Comparison of ENCODE assay signal across 19 cellular contexts in the genomic region with DNA sequence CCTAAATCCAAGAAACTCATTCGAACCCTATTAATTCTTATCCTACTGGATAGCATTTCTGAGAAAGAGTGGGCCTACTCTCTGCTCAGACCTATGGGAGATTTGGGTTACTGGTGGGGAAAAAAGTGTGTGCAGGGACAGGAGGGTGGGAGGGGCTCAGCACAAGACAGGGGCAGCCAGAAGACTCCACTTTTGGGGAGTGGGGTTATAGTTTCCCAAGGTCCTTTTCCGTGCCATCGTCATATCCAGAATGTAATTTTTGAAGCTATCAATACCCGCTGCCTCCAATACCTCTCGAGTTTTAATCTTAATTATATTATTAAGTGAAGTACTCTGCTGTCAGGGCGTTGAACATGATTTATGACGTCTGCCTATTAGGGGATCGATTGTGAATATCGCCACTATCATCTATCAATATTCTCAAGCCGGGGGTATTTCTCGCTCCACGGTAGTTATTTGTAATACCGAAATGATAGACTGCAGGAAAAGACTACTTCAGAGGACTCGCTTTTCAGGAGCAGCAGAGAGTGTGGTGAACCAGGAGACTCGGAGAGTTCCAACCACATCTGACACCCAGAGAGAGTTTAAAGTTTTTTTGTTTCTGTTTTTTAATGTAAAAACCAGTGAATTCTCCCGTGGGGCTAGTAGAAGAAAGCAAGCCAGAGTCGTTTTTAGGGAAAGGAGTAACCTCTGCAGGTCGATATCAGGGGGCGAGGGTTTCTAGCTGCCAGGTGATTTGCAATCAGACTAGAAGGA. TPM values are rescaled to one million over a fixed set of nuclear protein-coding genes. Genes with fewer than 3 reads are reported as not detected.
DNase-seq lines count a peak whose midpoint lies in the region; ATAC-seq, FAIRE-seq and TF ChIP-seq lines count a peak whose summit lies in the region.
"Had no signal": no experiment of that assay in that cellular context is flagged by ENCODE, and none has a peak within 500 bp of the region (broad histone marks: within the 10 kb centered on the region; RNA-seq: fewer than 3 reads in every experiment).

No MANE protein-coding gene starts in this region.

- no peaks in the 10 kb centered on the region for H3K9me3 Mint-ChIP-seq in brain
- H3K9me3 Mint-ChIP-seq: activated CD4-positive, alpha-beta memory T cell treated with anti-CD3 and anti-CD28 coated beads for 36 hours had no signal

- peak overlapping the region in 3 of 5 experiments; percentile 96 to 99 (median 98) for H3K27ac Mint-ChIP-seq in brain
- H3K27ac Mint-ChIP-seq: activated CD4-positive, alpha-beta memory T cell treated with anti-CD3 and anti-CD28 coated beads for 36 hours; naive B cell had no signal

- H3K9ac ChIP-seq in iPS-15b (ENCODE audit: low read depth, low read length): no peak overlapping the region

- DNase-seq in A549 (ENCODE audit: low read depth in 1 of 2, low spot score in 1 of 2) (no peak), retina (peak; percentile 4), pons (ENCODE audit: low spot score) (no peak), NCI-H446 (lab: John Stamatoyannopoulos, UW) (no peak), activated gamma-delta T cell treated with Interleukin-2 at 50 U/mL for 16 hours (no peak), medulla oblongata (ENCODE audit: extremely low spot score) (no peak)
- DNase-seq: activated CD4-positive, alpha-beta memory T cell treated with anti-CD3 and anti-CD28 coated beads for 36 hours; cerebellar nuclear complex; COR-L47; erythroblast; naive B cell; NCI-H2029 treated with DMSO at 0.1 percent for 48 hours; NCI-H69; PC-9; stimulated activated CD4-positive, alpha-beta T cell treated with anti-CD3 and anti-CD28 coated beads, Interleukin-4, amount 100 ng/mL, for 1 hour had no signal

- TF ChIP-seq EP300 in A549 (IDR thresholded peaks at IDR 0.05): no peak

- H3K4me1 ChIP-seq in A549: peaks cover 10% of the 10 kb centered on the region; the same call in 1 of the 3 replicates
- peaks cover 11% of the 10 kb centered on the region for H3K4me1 ChIP-seq in iPS-15b (ENCODE audit: control insufficient read depth, insufficient read depth, low read length)

- no peak overlapping the region for H3K27ac ChIP-seq in A549
- H3K27ac ChIP-seq: PC-9 had no signal

- TF ChIP-seq POLR2A in A549 (IDR thresholded peaks at IDR 0.05; ENCODE audit: low read length): no peak

- no peak overlapping the region for H3K4me2 ChIP-seq in A549
- H3K4me2 ChIP-seq: PC-9 had no signal

- TF ChIP-seq CTCF in A549 (IDR thresholded peaks at IDR 0.05) (no peak), brain (conservative IDR thresholded peaks at IDR 0.05) (no peak)

- no peak for FAIRE-seq in A549 (lab: Jason Lieb, UNC)
- FAIRE-seq: GM12891 had no signal

- POLR2A ChIA-PET in A549 (lab: Yijun Ruan, JAX): no interaction called here

- peak overlapping the region in 4 of 5 experiments; percentile 54 to 91 (median 70) for H3K4me3 Mint-ChIP-seq in brain
- H3K4me3 Mint-ChIP-seq: activated CD4-positive, alpha-beta memory T cell treated with anti-CD3 and anti-CD28 coated beads for 36 hours had no signal

- H3K27me3 ChIP-seq in iPS-15b (ENCODE audit: control insufficient read depth, insufficient read depth, low read length): peaks cover 99% of the 10 kb centered on the region

- CTCF ChIA-PET in A549 (lab: Yijun Ruan, JAX): interaction anchor here (1.4 to 10.5 kb wide), 2 partner anchors 10 to 23 kb away, joined by 3 to 128 read pairs; a partner anchor contains a TSS

- H3K4me3 ChIP-seq in A549 (no peak overlapping the region), iPS-15b (ENCODE audit: low read depth, low read length) (peak overlapping the region; percentile 43)
- H3K4me3 ChIP-seq: PC-9 had no signal

- peaks cover 80% of the 10 kb centered on the region for H3K4me1 Mint-ChIP-seq in brain

- H3K36me3 ChIP-seq in iPS-15b (ENCODE audit: control insufficient read depth, insufficient read depth, low read length): no peaks in the 10 kb centered on the region

- no peak for TF ChIP-seq RAD21 in A549 (conservative IDR thresholded peaks at IDR 0.05 in 1 of 2, IDR thresholded peaks at IDR 0.05 in 1 of 2)

- H3K9me3 ChIP-seq in A549: no peaks in the 10 kb centered on the region
- H3K9me3 ChIP-seq in iPS-15b (ENCODE audit: control insufficient read depth, insufficient read depth, low read length): no peaks in the 10 kb centered on the region

- no peaks in the 10 kb centered on the region for H3K36me3 Mint-ChIP-seq in brain
- H3K36me3 Mint-ChIP-seq: activated CD4-positive, alpha-beta memory T cell treated with anti-CD3 and anti-CD28 coated beads for 36 hours had no signal

- no peak for ATAC-seq in A549
- ATAC-seq: HCT116 had no signal

- peaks cover 77% of the 10 kb centered on the region for H3K27me3 Mint-ChIP-seq in brain

- 78% methylated on average over 19 of the region's 19 CpGs for WGBS in A549 (ENCODE audit: missing lambda C conversion rate)

TF ChIP-seq in A549, 52 proteins besides CTCF, POLR2A, EP300 and RAD21:
- TF ChIP-seq HDAC2 (IDR thresholded peaks at IDR 0.05) (no peak), GATA3 (IDR thresholded peaks at IDR 0.05; ENCODE audit: borderline replicate concordance) (no peak), BHLHE40 (IDR thresholded peaks at IDR 0.05; ENCODE audit: low read depth, low read length) (no peak), CHD2 (IDR thresholded peaks at IDR 0.05; ENCODE audit: low read length, partially characterized antibody) (no peak), CBX2 (IDR thresholded peaks at IDR 0.05; ENCODE audit: borderline replicate concordance, low read depth) (peak; percentile 73; the same call in 1 of the 2 replicates)

RNA-seq across cellular contexts. Expression of a gene that starts 20.6 kb away (rescaled TPM):
- polyA plus RNA-seq in A549 (2011; rRNA removed): 11.8 and 14.4 TPM in 2 replicates
- polyA plus RNA-seq in A549 (2012; cell fraction: cytosol; rRNA removed): 14.2 and 17.8 TPM in 2 replicates
- polyA plus RNA-seq in A549 (2012; cell fraction: nucleus; rRNA removed): 10.9 and 18.7 TPM in 2 replicates
- 14.4 to 15.7 TPM (median 15.3 TPM) in 3 replicates for polyA plus RNA-seq in A549 (2017; fragmentation: RNase III; extraction: RNeasy Plus Mini Kit Qiagen cat#74134 plus additional on column Dnase treatment)
- polyA minus RNA-seq in A549 (2011; rRNA and poly(A)+ RNA removed): 5.7 and 14.9 TPM in 2 replicates
- 60.4 TPM for polyA plus RNA-seq in brain (ENCODE audit: insufficient read depth, low read depth, low replicate concordance)
